1 cellular context compared by ENCODE assay signal in genomic region chr7:55031075-55031474, GRCh38.
A peak's percentile ranks its signal among the peaks of the same experiment; 100 is the strongest.
TF ChIP-seq lines count a peak whose summit lies in the region.

No MANE protein-coding gene starts in this region.

TF ChIP-seq in HepG2, 621 proteins besides CTCF, POLR2A, EP300 and RAD21 (continued from another document and continues in another):
- TF ChIP-seq ZSCAN29 (CRISPR knock-in tag; conservative IDR thresholded peaks at IDR 0.05) (no peak), FOXO1 (CRISPR knock-in tag; IDR thresholded peaks at IDR 0.05) (peak; percentile 74; the same call in 1 of the 2 replicates), ZNF639 (CRISPR knock-in tag; conservative IDR thresholded peaks at IDR 0.05) (no peak), ATM (IDR thresholded peaks at IDR 0.05; ENCODE audit: borderline replicate concordance) (no peak), PRPF4 (IDR thresholded peaks at IDR 0.05; ENCODE audit: low read depth, low read length, poor library complexity, severe bottlenecking) (no peak), KDM3A (CRISPR knock-in tag; IDR thresholded peaks at IDR 0.05; ENCODE audit: low read depth) (no peak), ZNF562 (CRISPR knock-in tag; IDR thresholded peaks at IDR 0.05; ENCODE audit: borderline replicate concordance) (no peak), CHCHD3 (CRISPR knock-in tag; IDR thresholded peaks at IDR 0.05) (no peak), ZBTB21 (CRISPR knock-in tag; IDR thresholded peaks at IDR 0.05) (peak; percentile 67), NR3C1 (CRISPR knock-in tag; IDR thresholded peaks at IDR 0.05) (no peak), HNRNPL (IDR thresholded peaks at IDR 0.05; ENCODE audit: low read depth, low read length) (no peak), AHDC1 (CRISPR knock-in tag; IDR thresholded peaks at IDR 0.05; ENCODE audit: borderline replicate concordance) (peak; percentile 86; the same call in 1 of the 2 replicates), TCF12 (IDR thresholded peaks at IDR 0.05) (no peak), TCF12 (CRISPR knock-in tag; IDR thresholded peaks at IDR 0.05) (peak; percentile 79; the same call in 1 of the 2 replicates), PRDM4 (CRISPR knock-in tag; IDR thresholded peaks at IDR 0.05; ENCODE audit: borderline replicate concordance) (no peak), SNAI1 (CRISPR knock-in tag; IDR thresholded peaks at IDR 0.05; ENCODE audit: borderline replicate concordance) (no peak), KLF15 (CRISPR knock-in tag; IDR thresholded peaks at IDR 0.05; ENCODE audit: borderline replicate concordance) (no peak), ZNF205 (CRISPR knock-in tag; IDR thresholded peaks at IDR 0.05) (no peak), ZNF143 (CRISPR knock-in tag; IDR thresholded peaks at IDR 0.05) (no peak), ZNF275 (CRISPR knock-in tag; IDR thresholded peaks at IDR 0.05; ENCODE audit: borderline replicate concordance) (no peak), PHF20 (CRISPR knock-in tag; IDR thresholded peaks at IDR 0.05) (no peak), KLF13 (CRISPR knock-in tag; IDR thresholded peaks at IDR 0.05) (no peak), ZNF83 (CRISPR knock-in tag; IDR thresholded peaks at IDR 0.05; ENCODE audit: borderline replicate concordance) (no peak), ZNF343 (CRISPR knock-in tag; IDR thresholded peaks at IDR 0.05) (no peak), ZNF672 (CRISPR knock-in tag; IDR thresholded peaks at IDR 0.05) (no peak), IKZF1 (IDR thresholded peaks at IDR 0.05) (no peak), SMYD3 (CRISPR knock-in tag; IDR thresholded peaks at IDR 0.05) (no peak), ZNF407 (CRISPR knock-in tag; IDR thresholded peaks at IDR 0.05; ENCODE audit: not compliant biosample characterization) (no peak), MXD1 (CRISPR knock-in tag; IDR thresholded peaks at IDR 0.05) (no peak), NCOR1 (IDR thresholded peaks at IDR 0.05; ENCODE audit: borderline replicate concordance, low read length) (no peak), FOXA1 (IDR thresholded peaks at IDR 0.05) (no peak), FOXA1 (CRISPR knock-in tag; IDR thresholded peaks at IDR 0.05) (peak; percentile 40; the same call in 1 of the 2 replicates), YY1 (IDR thresholded peaks at IDR 0.05; ENCODE audit: insufficient read depth, insufficient replicate concordance, low read depth, low read length) (no peak), KAT2B (IDR thresholded peaks at IDR 0.05; ENCODE audit: borderline replicate concordance, low read depth, low read length) (peak; percentile 97), JARID2 (CRISPR knock-in tag; IDR thresholded peaks at IDR 0.05; ENCODE audit: insufficient replicate concordance) (no peak), BHLHE40 (IDR thresholded peaks at IDR 0.05; ENCODE audit: low read length) (no peak), ZNF232 (CRISPR knock-in tag; IDR thresholded peaks at IDR 0.05; ENCODE audit: borderline replicate concordance) (no peak), RBAK (CRISPR knock-in tag; IDR thresholded peaks at IDR 0.05) (no peak), NR2F2 (IDR thresholded peaks at IDR 0.05; ENCODE audit: borderline replicate concordance, low read depth) (0 out of 2 replicates have a peak, but pooled peaks have one; percentile 50), ZNF138 (CRISPR knock-in tag; IDR thresholded peaks at IDR 0.05; ENCODE audit: low read depth) (no peak), ZNF776 (CRISPR knock-in tag; IDR thresholded peaks at IDR 0.05) (no peak), TOPORS (CRISPR knock-in tag; IDR thresholded peaks at IDR 0.05) (no peak), KMT2B (CRISPR knock-in tag; IDR thresholded peaks at IDR 0.05) (no peak), ZBTB46 (CRISPR knock-in tag; IDR thresholded peaks at IDR 0.05; ENCODE audit: borderline replicate concordance) (no peak), HNRNPH1 (optimal IDR thresholded peaks at IDR 0.05; ENCODE audit: low read depth, low read length) (no peak), ATF1 (CRISPR knock-in tag; IDR thresholded peaks at IDR 0.05) (peak; percentile 81)
